1 cellular context compared by ENCODE assay signal in genomic region chr9:92966518-92966800, GRCh38.
TF ChIP-seq lines count a peak whose summit lies in the region.

No MANE protein-coding gene starts in this region.

TF ChIP-seq in H1, 55 proteins besides CTCF, POLR2A, EP300 and RAD21:
- no peak for TF ChIP-seq SIN3A (conservative IDR thresholded peaks at IDR 0.05 in 1 of 2, IDR thresholded peaks at IDR 0.05 in 1 of 2; ENCODE audit: low read depth in 1 of 2, low read length in 2 of 2)
- no peak for TF ChIP-seq KDM5A (IDR thresholded peaks at IDR 0.05; ENCODE audit: low read length)
- no peak for TF ChIP-seq BCL11A (IDR thresholded peaks at IDR 0.05; ENCODE audit: low read depth in 2 of 2, low read length in 2 of 2)
- TF ChIP-seq HDAC6 (IDR thresholded peaks at IDR 0.05; ENCODE audit: low read depth, low read length): no peak
- no peak for TF ChIP-seq KDM4A (IDR thresholded peaks at IDR 0.05; ENCODE audit: low read depth, low read length, severe bottlenecking)
- TF ChIP-seq RFX5 (IDR thresholded peaks at IDR 0.05; ENCODE audit: borderline replicate concordance, low read depth, low read length): no peak
- TF ChIP-seq SIRT6 (IDR thresholded peaks at IDR 0.05; ENCODE audit: low read length): no peak
- TF ChIP-seq EZH2 (IDR thresholded peaks at IDR 0.05; ENCODE audit: low read depth, low read length, severe bottlenecking): no peak
- TF ChIP-seq, protein P1, sequence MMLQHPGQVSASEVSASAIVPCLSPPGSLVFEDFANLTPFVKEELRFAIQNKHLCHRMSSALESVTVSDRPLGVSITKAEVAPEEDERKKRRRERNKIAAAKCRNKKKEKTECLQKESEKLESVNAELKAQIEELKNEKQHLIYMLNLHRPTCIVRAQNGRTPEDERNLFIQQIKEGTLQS (IDR thresholded peaks at IDR 0.05; ENCODE audit: insufficient read depth, low read depth, low read length): no peak
- TF ChIP-seq MAX (IDR thresholded peaks at IDR 0.05): no peak
- no peak for TF ChIP-seq SUZ12 (IDR thresholded peaks at IDR 0.05; ENCODE audit: low read length)
- no peak for TF ChIP-seq SAP30 (IDR thresholded peaks at IDR 0.05; ENCODE audit: insufficient read depth, insufficient replicate concordance, low read length)
- TF ChIP-seq KDM1A (IDR thresholded peaks at IDR 0.05; ENCODE audit: borderline replicate concordance, low read length): no peak
- no peak for TF ChIP-seq SIX5 (IDR thresholded peaks at IDR 0.05; ENCODE audit: low read depth, low read length)
- TF ChIP-seq, protein P2, sequence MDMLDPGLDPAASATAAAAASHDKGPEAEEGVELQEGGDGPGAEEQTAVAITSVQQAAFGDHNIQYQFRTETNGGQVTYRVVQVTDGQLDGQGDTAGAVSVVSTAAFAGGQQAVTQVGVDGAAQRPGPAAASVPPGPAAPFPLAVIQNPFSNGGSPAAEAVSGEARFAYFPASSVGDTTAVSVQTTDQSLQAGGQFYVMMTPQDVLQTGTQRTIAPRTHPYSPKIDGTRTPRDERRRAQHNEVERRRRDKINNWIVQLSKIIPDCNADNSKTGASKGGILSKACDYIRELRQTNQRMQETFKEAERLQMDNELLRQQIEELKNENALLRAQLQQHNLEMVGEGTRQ (IDR thresholded peaks at IDR 0.05; ENCODE audit: low read length): no peak
- TF ChIP-seq CREB1 (IDR thresholded peaks at IDR 0.05): no peak
- no peak for TF ChIP-seq YY1 (IDR thresholded peaks at IDR 0.05; ENCODE audit: low read depth, low read length)
- no peak for TF ChIP-seq GABPA (IDR thresholded peaks at IDR 0.05; ENCODE audit: borderline replicate concordance, insufficient read depth, low read length)
